16 cellular contexts compared by ENCODE assay signal in genomic region chr5:67921004-67921601, GRCh38.
"Had no signal": no experiment of that assay in that cellular context is flagged by ENCODE, and none has a peak within 500 bp of the region (broad histone marks: within the 10 kb centered on the region; RNA-seq: fewer than 3 reads in every experiment).

No MANE protein-coding gene starts in this region.

- H2AFZ ChIP-seq: parathyroid adenoma had no signal

- H3K27ac Mint-ChIP-seq: activated CD4-positive, alpha-beta T cell treated with anti-CD3 and anti-CD28 coated beads for 36 hours; activated naive CD8-positive, alpha-beta T cell; activated T-helper 1 cell treated with anti-CD3 and anti-CD28 coated beads, Interleukin-12 subunit alpha, Interleukin-12 subunit beta, Interleukin-2, Interleukin-4 antibody, amounts not matched to agents 30 ng/mL and 10 ng/mL and 1 ng/mL, durations not matched to agents 14 hours and 24 hours and 36 hours; mesothelial cell of epicardium; nephron had no signal

- H3K27me3 ChIP-seq: body of pancreas, colonic mucosa, tibial nerve had no signal

- H3K4me3 Mint-ChIP-seq: activated CD4-positive, alpha-beta T cell treated with anti-CD3 and anti-CD28 coated beads for 36 hours; activated naive CD8-positive, alpha-beta T cell; activated T-helper 1 cell treated with anti-CD3 and anti-CD28 coated beads, Interleukin-12 subunit alpha, Interleukin-12 subunit beta, Interleukin-2, Interleukin-4 antibody, amounts not matched to agents 30 ng/mL and 10 ng/mL and 1 ng/mL, durations not matched to agents 14 hours and 24 hours and 36 hours; mesothelial cell of epicardium; nephron had no signal

- H3K9ac ChIP-seq: parathyroid adenoma had no signal

- H3K36me3 ChIP-seq: colonic mucosa, tibial nerve had no signal

- H3K4me3 ChIP-seq: body of pancreas, colonic mucosa, tibial nerve had no signal

- H3K79me2 ChIP-seq: parathyroid adenoma had no signal

- H3K4me1 Mint-ChIP-seq: activated CD4-positive, alpha-beta T cell treated with anti-CD3 and anti-CD28 coated beads for 36 hours had no signal

- H3K27ac ChIP-seq: body of pancreas, colonic mucosa, parathyroid adenoma, tibial nerve had no signal

- DNase-seq: activated CD4-positive, alpha-beta T cell treated with anti-CD3 and anti-CD28 coated beads for 36 hours; activated CD4-positive, alpha-beta T cell treated with anti-CD3 and anti-CD28 coated beads, Interleukin-2, amount 50 U/mL, for 48 hours; activated T-cell treated with anti-CD3 and anti-CD28 coated beads for 4 hours; body of pancreas; central memory CD4-positive, alpha-beta T cell; colonic mucosa; retina; stimulated activated CD4-positive, alpha-beta T cell treated with anti-CD3 and anti-CD28 coated beads, Interleukin-2, amount 100 ng/mL, for 24 hours; stimulated activated naive CD8-positive, alpha-beta T cell treated with anti-CD3 and anti-CD28 coated beads, Interleukin-15, Interleukin-2, amounts not matched to agents 100 U/mL and 50 U/mL, for 24 hours; SW 1271 had no signal

- ATAC-seq: activated CD4-positive, alpha-beta T cell treated with anti-CD3 and anti-CD28 coated beads for 36 hours; body of pancreas; stimulated activated naive CD8-positive, alpha-beta T cell treated with anti-CD3 and anti-CD28 coated beads, Interleukin-15, Interleukin-2, amounts not matched to agents 100 U/mL and 50 U/mL, for 24 hours had no signal

- H3K9me3 ChIP-seq: body of pancreas, colonic mucosa had no signal

- H3K4me1 ChIP-seq: body of pancreas, colonic mucosa, parathyroid adenoma, tibial nerve had no signal
